Comparison of ENCODE assay signal across 8 cellular contexts in genomic region chr5:82100303-82101077, GRCh38.
DNase-seq lines count a peak whose midpoint lies in the region; ATAC-seq and FAIRE-seq lines count a peak whose summit lies in the region.

No MANE protein-coding gene starts in this region.

- H3K9me3 Mint-ChIP-seq in immature natural killer cell: no peaks in the 10 kb centered on the region

- H3K4me1 Mint-ChIP-seq in immature natural killer cell: peaks cover 0 to 12% of the 10 kb centered on the region in 2 donors

- no peak for FAIRE-seq in HTR-8/SVneo (lab: Jason Lieb, UNC)

- ATAC-seq in GM18499 (IDR thresholded peaks at IDR 0.05; ENCODE audit: insufficient read depth, unreplicated experiment) (peak; percentile 96), GM21737 (IDR thresholded peaks at IDR 0.05; ENCODE audit: unreplicated experiment) (peak; percentile 90)

- peaks cover 0 to 2% (median 0%) of the 10 kb centered on the region in 3 donors for H3K36me3 Mint-ChIP-seq in immature natural killer cell

- peaks cover 0 to 2% (median 0%) of the 10 kb centered on the region in 3 donors for H3K27me3 Mint-ChIP-seq in immature natural killer cell (ENCODE audit: low read depth in 3 of 3)

- peak; percentile 70 for DNase-seq in HT1080 (ENCODE audit: low read depth)
- peak; percentile 33 for DNase-seq in iPS-NIHi7 (ENCODE audit: extremely low spot score)
- no peak for DNase-seq in stimulated activated CD4-positive, alpha-beta T cell treated with anti-CD3 and anti-CD28 coated beads, Interleukin-2, amount 100 ng/mL, for 48 hours
- no peak for DNase-seq in immature natural killer cell
- DNase-seq in HTR-8/SVneo (ENCODE audit: insufficient read length, low spot score): no peak
- DNase-seq in activated T-cell treated with anti-CD3 and anti-CD28 coated beads, Interleukin-2, amount 50 U/mL, for 1 hour: no peak

- H3K27ac Mint-ChIP-seq in immature natural killer cell: no peak overlapping the region

- H3K4me3 Mint-ChIP-seq in immature natural killer cell: no peak overlapping the region

Comparison
In these comparisons a context has a peak if more than half of its experiments do, and no peak if none do; other contexts are left out.
1. DNase-seq: peak in HT1080 (single experiment) and iPS-NIHi7 (single experiment); none in stimulated activated CD4-positive, alpha-beta T cell treated with anti-CD3 and anti-CD28 coated beads, Interleukin-2, amount 100 ng/mL, for 48 hours (0 of 2), immature natural killer cell (0 of 3), HTR-8/SVneo (single experiment) and activated T-cell treated with anti-CD3 and anti-CD28 coated beads, Interleukin-2, amount 50 U/mL, for 1 hour (single experiment).